ENCODE assay signal across 8 cellular contexts in genomic region chr17:32609085-32609484, GRCh38.
DNase-seq lines count a peak whose midpoint lies in the region; ATAC-seq lines count a peak whose summit lies in the region.

No MANE protein-coding gene starts in this region.

- peak; percentile 93 for DNase-seq in G401 (ENCODE audit: low spot score)
- DNase-seq in SK-MEL-5 (ENCODE audit: low read depth, low spot score): peak; percentile 34
- peak; percentile 83 for DNase-seq in activated effector memory CD4-positive, alpha-beta T cell treated with anti-CD3 and anti-CD28 coated beads, Interleukin-2, amount 50 U/mL, for 16 hours
- peak; percentile 76 for DNase-seq in kidney tubule cell (ENCODE audit: low spot score)
- peak; percentile 36 to 39 for DNase-seq in stimulated activated CD8-positive, alpha-beta memory T cell treated with anti-CD3 and anti-CD28 coated beads, Interleukin-7, amount 100 ng/mL, for 1 hour (ENCODE audit: low read depth in 2 of 2)
- DNase-seq in mesendoderm: no peak

- H3K79me2 ChIP-seq in mesendoderm (ENCODE audit: control insufficient read depth, insufficient read depth, low read length): no peaks in the 10 kb centered on the region

- no CpG with 5 or more reads among the region's 7 CpGs for WGBS in mesendoderm (ENCODE audit: extremely low coverage, insufficient coverage, low lambda C conversion rate)

- no peak overlapping the region for H3K4me2 ChIP-seq in mesendoderm (ENCODE audit: low read length)

- no peaks in the 10 kb centered on the region for H3K79me1 ChIP-seq in mesendoderm (ENCODE audit: low read length)

- no peak overlapping the region for H3K9ac ChIP-seq in mesendoderm (ENCODE audit: low read length)

- ATAC-seq in HG03097 (IDR thresholded peaks at IDR 0.05; ENCODE audit: low FRiP score, unreplicated experiment): peak; percentile 70
- no peak for ATAC-seq in HG02610 (IDR thresholded peaks at IDR 0.05; ENCODE audit: unreplicated experiment)

- no peak overlapping the region for H4K8ac ChIP-seq in mesendoderm (ENCODE audit: low read depth, low read length)

- H3K27me3 ChIP-seq in mesendoderm (ENCODE audit: insufficient read depth, low read length, poor library complexity): no peaks in the 10 kb centered on the region

- in situ Hi-C loops in G401 (cut with HindIII; ENCODE audit: low sequenced_read_pairs) (no loop called here), SK-MEL-5 (cut with HindIII; ENCODE audit: low pct_unique_long_range_greater_than_20kb, low sequenced_read_pairs) (no loop called here)

- H3K4me3 ChIP-seq in mesendoderm (ENCODE audit: low read length): no peak overlapping the region

- H3K4me1 ChIP-seq in mesendoderm (ENCODE audit: control insufficient read depth, low read depth, low read length): peaks cover 4% of the 10 kb centered on the region

- H3K56ac ChIP-seq in mesendoderm (ENCODE audit: low read length): no peak overlapping the region

- no peak overlapping the region for H2AK5ac ChIP-seq in mesendoderm (ENCODE audit: low read length)

- no peak overlapping the region for H3K18ac ChIP-seq in mesendoderm (ENCODE audit: low read length)

- no peak overlapping the region for H2BK120ac ChIP-seq in mesendoderm (ENCODE audit: low read depth, low read length)

- H3K36me3 ChIP-seq in mesendoderm (ENCODE audit: control insufficient read depth, insufficient read depth, low read length): no peaks in the 10 kb centered on the region

- H3K27ac ChIP-seq in mesendoderm (ENCODE audit: low read depth, low read length): no peak overlapping the region

- no peak overlapping the region for H3K23ac ChIP-seq in mesendoderm (ENCODE audit: low read length)

- H2BK15ac ChIP-seq in mesendoderm (replicated peaks; ENCODE audit: low read depth): no peak overlapping the region

- H2BK5ac ChIP-seq in mesendoderm (ENCODE audit: low read length): no peak overlapping the region

- H4K5ac ChIP-seq in mesendoderm (ENCODE audit: low read length): no peak overlapping the region

- no peak overlapping the region for H3K4ac ChIP-seq in mesendoderm (ENCODE audit: low read depth, low read length)
